In genomic region chr5:441996-442334, GRCh38 we compare ENCODE assay signal across 9 cellular contexts. TPM values are rescaled to one million over a fixed set of nuclear protein-coding genes. Genes with fewer than 3 reads are reported as not detected.
DNase-seq lines count a peak whose midpoint lies in the region; ATAC-seq and TF ChIP-seq lines count a peak whose summit lies in the region.
"Had no signal": no experiment of that assay in that cellular context is flagged by ENCODE, and none has a peak within 500 bp of the region (broad histone marks: within the 10 kb centered on the region; RNA-seq: fewer than 3 reads in every experiment).

No MANE protein-coding gene starts in this region.

- H3K79me1 ChIP-seq in H9 (ENCODE audit: insufficient read depth, low read depth, low read length, poor library complexity, severe bottlenecking): peaks cover 10% of the 10 kb centered on the region

- H4K20me1 ChIP-seq in H9 (ENCODE audit: control insufficient read depth, insufficient read depth, insufficient read length): no peaks in the 10 kb centered on the region

- no peak overlapping the region for H3K9ac ChIP-seq in H9 (ENCODE audit: extremely low read depth, insufficient read length, low read length)
- peak overlapping the region; percentile 95 for H3K9ac ChIP-seq in skeletal muscle satellite cell (ENCODE audit: low read depth, low read length)

- peak overlapping the region; percentile 94 to 98 for H3K4me3 Mint-ChIP-seq in H9

- H3K27me3 ChIP-seq in H9 (ENCODE audit: insufficient read depth, low read length): no peaks in the 10 kb centered on the region
- no peaks in the 10 kb centered on the region for H3K27me3 ChIP-seq in WERI-Rb-1 (ENCODE audit: insufficient read depth, low read depth, severe bottlenecking)
- no peaks in the 10 kb centered on the region for H3K27me3 ChIP-seq in right atrium auricular region
- H3K27me3 ChIP-seq in skeletal muscle satellite cell (ENCODE audit: control insufficient read depth, insufficient read depth, low read length): no peaks in the 10 kb centered on the region

- no peak overlapping the region for H3T11ph ChIP-seq in H9 (ENCODE audit: low read length)

- H3K27ac ChIP-seq in H9 (ENCODE audit: insufficient read length, low read depth, low read length) (no peak overlapping the region), WERI-Rb-1 (no peak overlapping the region), right atrium auricular region (no peak overlapping the region)

- no peak for TF ChIP-seq CTCF in H9 (conservative IDR thresholded peaks at IDR 0.05)
- no peak for TF ChIP-seq CTCF in WERI-Rb-1 (IDR thresholded peaks at IDR 0.05; ENCODE audit: low read depth, low read length)
- no peak for TF ChIP-seq CTCF in right atrium auricular region (IDR thresholded peaks at IDR 0.05)

- DNase-seq in H9 (peak; percentile 20), WERI-Rb-1 (no peak), right atrium auricular region (ENCODE audit: low spot score) (no peak), SHP77 treated with DMSO at 0.1 percent for 48 hours (lab: John Stamatoyannopoulos, UW) (no peak), Kasumi-1 (lab: John Stamatoyannopoulos, UW) (no peak), 8988T (no peak)
- DNase-seq: cerebellar nuclear complex had no signal

- H3K4me2 ChIP-seq in H9 (ENCODE audit: insufficient read depth, insufficient read length, low read length): peak overlapping the region; percentile 89
- H3K4me2 ChIP-seq in skeletal muscle satellite cell (ENCODE audit: low read length): peak overlapping the region; percentile 97

- H3K27ac Mint-ChIP-seq in H9: no peak overlapping the region

- H2AFZ ChIP-seq in H9 (ENCODE audit: low read length): no peak overlapping the region

- H3K9me3 ChIP-seq in H9 (ENCODE audit: control insufficient read depth, low read depth, low read length) (no peaks in the 10 kb centered on the region), WERI-Rb-1 (ENCODE audit: severe bottlenecking) (no peaks in the 10 kb centered on the region), right atrium auricular region (no peaks in the 10 kb centered on the region), skeletal muscle satellite cell (replicated peaks; ENCODE audit: low read length) (no peaks in the 10 kb centered on the region)

- no peak overlapping the region for H2BK120ac ChIP-seq in H9 (ENCODE audit: low read depth, low read length, poor library complexity, severe bottlenecking)

- H4K5ac ChIP-seq in H9 (ENCODE audit: insufficient read length, low read depth, low read length): no peak overlapping the region

- H2AK5ac ChIP-seq in H9 (ENCODE audit: insufficient read length, low read length): no peak overlapping the region

- H3K4me1 ChIP-seq in H9 (ENCODE audit: insufficient read depth, low read length) (no peaks in the 10 kb centered on the region), right atrium auricular region (peaks cover 0 to 19% of the 10 kb centered on the region in 2 donors), skeletal muscle satellite cell (ENCODE audit: control insufficient read depth, insufficient read depth, low read length) (peaks cover 16% of the 10 kb centered on the region)

- H3K4ac ChIP-seq in H9 (ENCODE audit: low read depth, low read length): no peak overlapping the region

- no CpG with 5 or more reads among the region's 5 CpGs for WGBS in H9 (ENCODE audit: extremely low coverage, insufficient read length, low lambda C conversion rate)

- H4K91ac ChIP-seq in H9 (ENCODE audit: insufficient read length, low read depth, low read length): no peak overlapping the region

- H3K79me2 ChIP-seq in H9 (ENCODE audit: insufficient read depth, low read length): peaks cover 6% of the 10 kb centered on the region; the same call in 1 of the 2 replicates

- H3K27me3 Mint-ChIP-seq in H9 (ENCODE audit: low read depth): peaks cover 25% of the 10 kb centered on the region

- H3K4me3 ChIP-seq in WERI-Rb-1 (ENCODE audit: low read depth, low read length): peak overlapping the region; percentile 92
- H3K4me3 ChIP-seq in right atrium auricular region: peak overlapping the region; percentile 59 to 87
- H3K4me3 ChIP-seq in skeletal muscle satellite cell (ENCODE audit: low read length): peak overlapping the region; percentile 96

- ATAC-seq in HG02759 (IDR thresholded peaks at IDR 0.05; ENCODE audit: unreplicated experiment): no peak

- H3K23ac ChIP-seq in H9 (ENCODE audit: insufficient read length, low read depth, low read length): no peak overlapping the region

- no peak overlapping the region for H2BK5ac ChIP-seq in H9 (ENCODE audit: insufficient read length, low read length)

- H2BK20ac ChIP-seq in H9 (ENCODE audit: low read depth, low read length, poor library complexity, severe bottlenecking): no peak overlapping the region

- no peak overlapping the region for H2BK15ac ChIP-seq in H9 (ENCODE audit: low read depth, low read length)

- H2BK12ac ChIP-seq in H9 (ENCODE audit: insufficient read length, low read depth, low read length): no peak overlapping the region

- peaks cover 4 to 9% (median 7%) of the 10 kb centered on the region in 3 experiments; a peak in 6 of 7 replicates for H3K36me3 Mint-ChIP-seq in H9 (ENCODE audit: insufficient read depth in 1 of 3, low read depth in 3 of 3)

- peaks cover 12% of the 10 kb centered on the region for H3K23me2 ChIP-seq in H9 (ENCODE audit: insufficient read length, low read depth, low read length, poor library complexity, severe bottlenecking)

- H3K56ac ChIP-seq in H9 (ENCODE audit: insufficient read length, low read depth, low read length): no peak overlapping the region

- peaks cover 8% of the 10 kb centered on the region for H3K36me3 ChIP-seq in WERI-Rb-1
- peaks cover 2% of the 10 kb centered on the region for H3K36me3 ChIP-seq in right atrium auricular region
- H3K36me3 ChIP-seq in skeletal muscle satellite cell (ENCODE audit: insufficient read depth, low read length): peaks cover 7% of the 10 kb centered on the region

- peaks cover 8 to 10% of the 10 kb centered on the region in 2 experiments; a peak in 3 of 4 replicates for H3K4me1 Mint-ChIP-seq in H9

- no peak overlapping the region for H3K18ac ChIP-seq in H9 (ENCODE audit: insufficient read length, low read depth, low read length)

- H4K8ac ChIP-seq in H9 (replicated peaks; ENCODE audit: insufficient read length, low read depth, low read length): no peak overlapping the region

- no peak overlapping the region for H3K14ac ChIP-seq in H9 (ENCODE audit: insufficient read depth, low read length)

- H3K9me3 Mint-ChIP-seq in H9: 0 out of 5 replicates have a peak, but pooled peaks cover 0 to 3% of the 10 kb centered on the region in 2 experiments

RNA-seq across cellular contexts. Expression of gene EXOC3, which starts 1.0 kb away (rescaled TPM):
- total RNA-seq in H9 (2021): 36.7 and 37.6 TPM in 2 replicates
- total RNA-seq in right atrium auricular region: 10 to 100 TPM; 34.7 to 40.7 TPM
- 22.7 and 30.2 TPM in 2 replicates for total RNA-seq in skeletal muscle satellite cell (2012; rRNA removed)
